In the genomic region with DNA sequence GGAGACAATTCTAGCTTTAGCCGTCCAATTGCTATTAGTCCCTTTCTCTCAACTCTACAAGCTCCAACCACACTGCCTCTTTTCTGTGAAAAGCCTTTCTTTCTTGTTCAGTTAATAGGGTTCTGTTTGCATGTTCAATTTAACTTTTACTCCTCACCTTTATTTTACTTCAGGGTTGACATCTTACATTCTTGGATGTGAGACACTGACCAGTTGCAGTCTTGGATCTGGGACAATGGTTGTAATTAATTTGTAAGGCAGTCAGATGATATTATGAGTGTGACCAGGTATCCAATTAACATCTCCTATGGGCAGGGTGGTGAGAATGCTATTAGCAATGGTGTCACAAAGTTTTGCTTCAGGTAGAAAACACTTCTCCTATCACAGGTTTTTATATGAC, we compare ENCODE assay signal across 8 cellular contexts.
"Had no signal": no experiment of that assay in that cellular context is flagged by ENCODE, and none has a peak within 500 bp of the region (broad histone marks: within the 10 kb centered on the region; RNA-seq: fewer than 3 reads in every experiment).

No MANE protein-coding gene starts in this region.

- DNase-seq: GDM1, GF-D8 had no signal

- H3K4me3 ChIP-seq: GM12878 had no signal

- FAIRE-seq: G401.6, GM12878, GM12891, GM12892, GM18507, GM19239 had no signal
